Comparison of ENCODE assay signal across 18 cellular contexts in the genomic region with DNA sequence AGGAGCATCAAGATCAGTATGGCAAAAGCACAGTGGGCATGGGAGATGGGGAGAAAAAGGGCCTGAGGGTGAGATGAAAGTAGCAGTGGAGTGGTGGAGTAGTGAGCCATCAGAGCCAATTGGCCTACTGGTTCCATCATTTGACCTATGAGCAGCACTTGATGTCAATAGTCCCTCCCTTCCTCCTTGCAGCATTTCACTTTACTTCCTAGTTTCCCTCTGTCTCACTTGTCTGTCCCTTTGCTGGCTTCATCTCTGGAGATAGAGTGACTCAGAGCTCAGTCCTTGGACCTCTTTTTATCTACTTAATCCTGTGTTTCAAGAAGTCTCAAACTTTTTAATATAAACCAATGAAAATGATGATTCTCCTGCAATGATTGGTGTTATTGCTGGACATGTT. TPM values are rescaled to one million over a fixed set of nuclear protein-coding genes. Genes with fewer than 3 reads are reported as not detected.
DNase-seq lines count a peak whose midpoint lies in the region; ATAC-seq and TF ChIP-seq lines count a peak whose summit lies in the region.
"Had no signal": no experiment of that assay in that cellular context is flagged by ENCODE, and none has a peak within 500 bp of the region (broad histone marks: within the 10 kb centered on the region; RNA-seq: fewer than 3 reads in every experiment).

No MANE protein-coding gene starts in this region.

- H2AFZ ChIP-seq in OCI-LY7 (ENCODE audit: low read length): peak overlapping the region; percentile 54; the same call in 1 of the 2 replicates
- H2AFZ ChIP-seq: GM23338 had no signal

- POLR2A ChIA-PET in OCI-LY7 (lab: Charles Lee): interaction anchor here (1.0 kb wide), 1 partner anchor 14 kb away, joined by 3 read pairs; no protein-coding TSS in a partner anchor

- H3K27me3 ChIP-seq in left ventricle myocardium inferior (ENCODE audit: low read depth) (no peaks in the 10 kb centered on the region), right atrium auricular region (no peaks in the 10 kb centered on the region), esophagus muscularis mucosa (no peaks in the 10 kb centered on the region), thyroid gland (no peaks in the 10 kb centered on the region)
- H3K27me3 ChIP-seq: colonic mucosa, esophagus squamous epithelium, Peyer's patch, upper lobe of left lung had no signal

- H3K9me3 ChIP-seq in left ventricle myocardium inferior (replicated peaks) (no peaks in the 10 kb centered on the region), right atrium auricular region (no peaks in the 10 kb centered on the region), OCI-LY7 (ENCODE audit: low read length) (peaks cover 16% of the 10 kb centered on the region; the same call in 1 of the 2 replicates), esophagus muscularis mucosa (no peaks in the 10 kb centered on the region), thyroid gland (no peaks in the 10 kb centered on the region)
- H3K9me3 ChIP-seq: colonic mucosa, esophagus squamous epithelium, Peyer's patch, upper lobe of left lung had no signal

- no peak for TF ChIP-seq CTCF in left ventricle myocardium inferior (IDR thresholded peaks at IDR 0.05; ENCODE audit: borderline replicate concordance)
- TF ChIP-seq CTCF in right atrium auricular region (IDR thresholded peaks at IDR 0.05): no peak
- TF ChIP-seq CTCF in OCI-LY7 (conservative IDR thresholded peaks at IDR 0.05; ENCODE audit: low read length): no peak
- TF ChIP-seq CTCF in esophagus muscularis mucosa (IDR thresholded peaks at IDR 0.05): no peak
- no peak for TF ChIP-seq CTCF in thyroid gland (IDR thresholded peaks at IDR 0.05)

- peaks cover 26% of the 10 kb centered on the region for H3K4me1 ChIP-seq in left ventricle myocardium inferior
- H3K4me1 ChIP-seq in right atrium auricular region: peaks cover 0 to 14% of the 10 kb centered on the region in 2 donors
- peaks cover 45% of the 10 kb centered on the region for H3K4me1 ChIP-seq in OCI-LY7 (ENCODE audit: insufficient read depth, low read length, poor library complexity, severe bottlenecking)
- peaks cover 9 to 33% (median 25%) of the 10 kb centered on the region in 4 donors for H3K4me1 ChIP-seq in esophagus muscularis mucosa
- no peaks in the 10 kb centered on the region for H3K4me1 ChIP-seq in thyroid gland
- H3K4me1 ChIP-seq: colonic mucosa, Peyer's patch had no signal

- H4K20me1 ChIP-seq in OCI-LY7 (ENCODE audit: insufficient read depth, low read length): no peaks in the 10 kb centered on the region

- H3K36me3 ChIP-seq in left ventricle myocardium inferior (no peaks in the 10 kb centered on the region), right atrium auricular region (no peaks in the 10 kb centered on the region), OCI-LY7 (ENCODE audit: insufficient read depth, low read length) (peaks cover 6% of the 10 kb centered on the region; the same call in 1 of the 2 replicates), esophagus muscularis mucosa (no peaks in the 10 kb centered on the region), thyroid gland (no peaks in the 10 kb centered on the region)
- H3K36me3 ChIP-seq: colonic mucosa, esophagus squamous epithelium, Peyer's patch, upper lobe of left lung had no signal

- no peak overlapping the region for H3K4me2 ChIP-seq in OCI-LY7 (ENCODE audit: low read length)
- H3K4me2 ChIP-seq: GM23338 had no signal

- ATAC-seq in HG03025 (IDR thresholded peaks at IDR 0.05; ENCODE audit: low FRiP score, unreplicated experiment): no peak
- ATAC-seq: activated CD8-positive, alpha-beta T cell treated with anti-CD3 and anti-CD28 coated beads, Interleukin-2, amount 10 ng/mL, durations not matched to agents 7 days and 5 days; GM23338 had no signal

- DNase-seq in left ventricle myocardium inferior: no peak
- no peak for DNase-seq in right atrium auricular region (ENCODE audit: low spot score)
- DNase-seq in OCI-LY7 (ENCODE audit: low spot score): no peak
- peak; percentile 81 for DNase-seq in esophagus muscularis mucosa (ENCODE audit: extremely low spot score)
- no peak for DNase-seq in anterior cingulate cortex (lab: John Stamatoyannopoulos, UW)
- no peak for DNase-seq in UCSD-AML1 (lab: John Stamatoyannopoulos, UW; ENCODE audit: unreplicated experiment)
- no peak for DNase-seq in thyroid gland
- DNase-seq: activated CD8-positive, alpha-beta T cell treated with anti-CD3 and anti-CD28 coated beads, Interleukin-2, amount 10 ng/mL, durations not matched to agents 7 days and 5 days; colonic mucosa; esophagus squamous epithelium; hypothalamus; left cardiac atrium; NCI-H187 treated with DMSO at 0.1 percent for 48 hours; NCI-H510A; Peyer's patch; upper lobe of left lung had no signal

- no TSS peak for BruUV-seq in OCI-LY7 (replicated peaks; lab: Mats Ljungman, UMichigan)

- no peaks in the 10 kb centered on the region for H3K79me2 ChIP-seq in OCI-LY7 (ENCODE audit: insufficient read depth, low read depth, low read length)

- CTCF ChIA-PET in OCI-LY7 (lab: Charles Lee; ENCODE audit: unreplicated experiment): no interaction called here

- TF ChIP-seq POLR2A in esophagus muscularis mucosa (IDR thresholded peaks at IDR 0.05; ENCODE audit: low read depth) (no peak), thyroid gland (IDR thresholded peaks at IDR 0.05) (no peak)

- intact Hi-C loops in left ventricle myocardium inferior (cut with micrococcal nuclease) (no loop called here), OCI-LY7 (cut with micrococcal nuclease; ENCODE audit: unreplicated experiment) (no loop called here), esophagus muscularis mucosa (cut with DNase I) (no loop called here), thyroid gland (cut with DNase I) (no loop called here)

- no peak for TF ChIP-seq EP300 in esophagus muscularis mucosa (IDR thresholded peaks at IDR 0.05)

- H3K27ac ChIP-seq in left ventricle myocardium inferior (replicated peaks) (peak overlapping the region; percentile 54), right atrium auricular region (peak overlapping the region in 1 of 2 donors; percentile 19), OCI-LY7 (ENCODE audit: low read depth, low read length, poor library complexity, severe bottlenecking) (no peak overlapping the region), esophagus muscularis mucosa (replicated peaks in 1 of 4) (peak overlapping the region in 1 of 4 donors; percentile 48), thyroid gland (no peak overlapping the region)
- H3K27ac ChIP-seq: colonic mucosa had no signal

- H3K4me3 ChIP-seq in left ventricle myocardium inferior (no peak overlapping the region), right atrium auricular region (no peak overlapping the region), OCI-LY7 (ENCODE audit: low read depth, low read length, poor library complexity, severe bottlenecking) (no peak overlapping the region), esophagus muscularis mucosa (no peak overlapping the region), thyroid gland (replicated peaks in 1 of 3) (no peak overlapping the region)
- H3K4me3 ChIP-seq: colonic mucosa, esophagus squamous epithelium, GM23338, Peyer's patch, upper lobe of left lung had no signal

- no peaks in the 10 kb centered on the region for H3K9me2 ChIP-seq in OCI-LY7 (ENCODE audit: insufficient read depth, low read length)

RNA-seq across cellular contexts. Expression of a gene that starts 32.1 kb away (rescaled TPM):
- total RNA-seq in left ventricle myocardium inferior (1.0 TPM), right atrium auricular region (under 1 TPM; 0.33 to 0.67 TPM), OCI-LY7 (2022) (6.8 and 8.5 TPM in 2 replicates), esophagus muscularis mucosa (under 1 TPM; 0.33 to 0.83 (median 0.59) TPM), thyroid gland (1 to 10 TPM in 2 of 4 donors, under 1 TPM in 2; 0.63 to 1.8 (median 1.0) TPM)
- total RNA-seq in OCI-LY7 (2014; rRNA removed; shearing (Covaris generic)): 1.5 and 1.8 TPM in 2 replicates

RNA-seq across cellular contexts. Expression of a gene that starts 32.4 kb away (rescaled TPM):
- total RNA-seq in left ventricle myocardium inferior: 4.8 TPM
- 1 to 10 TPM; 4.2 to 8.2 TPM for total RNA-seq in right atrium auricular region
- total RNA-seq in OCI-LY7 (2014; rRNA removed; shearing (Covaris generic)): 6.1 and 8.8 TPM in 2 replicates
- 6.8 and 7.6 TPM in 2 replicates for total RNA-seq in OCI-LY7 (2022)
- 10 to 100 TPM in 3 of 4 donors, 1 to 10 TPM in 1; 7.6 to 12.1 (median 10.9) TPM for total RNA-seq in esophagus muscularis mucosa
- 10 to 100 TPM in 2 of 4 donors, 1 to 10 TPM in 2; 8.7 to 12.9 (median 9.6) TPM for total RNA-seq in thyroid gland
